21 cellular contexts compared by ENCODE assay signal in genomic region chr13:104043184-104043583, GRCh38.
A peak's percentile ranks its signal among the peaks of the same experiment; 100 is the strongest.
DNase-seq lines count a peak whose midpoint lies in the region; ATAC-seq and TF ChIP-seq lines count a peak whose summit lies in the region.
"Had no signal": no experiment of that assay in that cellular context is flagged by ENCODE, and none has a peak within 500 bp of the region (broad histone marks: within the 10 kb centered on the region; RNA-seq: fewer than 3 reads in every experiment).

No MANE protein-coding gene starts in this region.

- H3K9ac ChIP-seq in colonic mucosa (ENCODE audit: low read depth in 2 of 2, low read length in 2 of 2): no peak overlapping the region

- H3K36me3 ChIP-seq in psoas muscle (ENCODE audit: insufficient read depth in 1 of 2, low read depth in 1 of 2) (no peaks in the 10 kb centered on the region), A673 (ENCODE audit: insufficient read depth, low read length, poor library complexity, severe bottlenecking) (no peaks in the 10 kb centered on the region), colonic mucosa (no peaks in the 10 kb centered on the region)
- H3K36me3 ChIP-seq: MG63, ovary, upper lobe of right lung had no signal

- no peak for TF ChIP-seq CTCF in choroid plexus epithelial cell (conservative IDR thresholded peaks at IDR 0.05; ENCODE audit: low read depth, low read length)
- TF ChIP-seq CTCF in psoas muscle (IDR thresholded peaks at IDR 0.05): no peak
- no peak for TF ChIP-seq CTCF in A673 (conservative IDR thresholded peaks at IDR 0.05; ENCODE audit: low read depth, low read length)
- TF ChIP-seq CTCF in colonic mucosa (IDR thresholded peaks at IDR 0.05): no peak

- ATAC-seq in psoas muscle: no peak
- ATAC-seq: activated T-cell treated with anti-CD3 and anti-CD28 coated beads, Interleukin-2, amount 50 U/mL, for 72 hours; left colon; naive thymus-derived CD8-positive, alpha-beta T cell; upper lobe of right lung had no signal

- CTCF ChIA-PET in A673 (lab: Charles Lee): no interaction called here

- H3K4me1 ChIP-seq in psoas muscle (no peaks in the 10 kb centered on the region), A673 (ENCODE audit: insufficient read depth, low read length, poor library complexity, severe bottlenecking) (no peaks in the 10 kb centered on the region), colonic mucosa (no peaks in the 10 kb centered on the region)
- H3K4me1 ChIP-seq: upper lobe of right lung had no signal

- no peak overlapping the region for H3K27ac ChIP-seq in psoas muscle
- no peak overlapping the region for H3K27ac ChIP-seq in A673 (ENCODE audit: low read depth, low read length, poor library complexity, severe bottlenecking)
- H3K27ac ChIP-seq in colonic mucosa: no peak overlapping the region
- H3K27ac ChIP-seq: ovary, upper lobe of right lung had no signal

- BruUV-seq in A673 (replicated peaks; lab: Mats Ljungman, UMichigan): no TSS peak

- H3K27me3 ChIP-seq in psoas muscle (ENCODE audit: insufficient read depth in 3 of 3, low read length in 2 of 3): no peaks in the 10 kb centered on the region
- H3K27me3 ChIP-seq in A673 (replicated peaks; ENCODE audit: insufficient read depth, low read depth, low read length, poor library complexity): no peaks in the 10 kb centered on the region
- no peaks in the 10 kb centered on the region for H3K27me3 ChIP-seq in colonic mucosa
- H3K27me3 ChIP-seq: MG63, ovary, upper lobe of right lung had no signal

- intact Hi-C loops in psoas muscle (cut with DNase I): no loop called here
- intact Hi-C loops in A673 (cut with micrococcal nuclease; ENCODE audit: unreplicated experiment): no loop called here
- intact Hi-C loops in colonic mucosa (cut with DNase I): no loop called here

- H3K4me3 ChIP-seq in choroid plexus epithelial cell (ENCODE audit: low read depth, low read length) (no peak overlapping the region), psoas muscle (no peak overlapping the region), A673 (ENCODE audit: low read depth, low read length, poor library complexity, severe bottlenecking) (no peak overlapping the region), colonic mucosa (no peak overlapping the region)
- H3K4me3 ChIP-seq: MG63, ovary, upper lobe of right lung had no signal

- H3K9me3 ChIP-seq in psoas muscle (peaks cover 5% of the 10 kb centered on the region), A673 (ENCODE audit: low read depth, low read length, poor library complexity, severe bottlenecking) (no peaks in the 10 kb centered on the region), colonic mucosa (no peaks in the 10 kb centered on the region)
- H3K9me3 ChIP-seq: MG63, ovary, upper lobe of right lung had no signal

- WGBS in psoas muscle, 3 donors: 59 to 77% (median 59%) methylated on average over 2 of the region's 2 CpGs

- POLR2A ChIA-PET in A673 (lab: Charles Lee; ENCODE audit: low non-redundant PET): no interaction called here

- DNase-seq in A172 (ENCODE audit: low spot score) (peak; percentile 5), LHCN-M2 (ENCODE audit: low read depth) (peak; percentile 40), choroid plexus epithelial cell (ENCODE audit: low read depth) (peak; percentile 43), medulla oblongata (ENCODE audit: extremely low spot score) (peak; percentile 21), psoas muscle (no peak), GM19240 (ENCODE audit: insufficient read length, low spot score) (no peak), A673 (ENCODE audit: low spot score) (no peak), colonic mucosa (no peak)
- DNase-seq: ACHN; activated CD4-positive, alpha-beta T cell treated with anti-CD3 and anti-CD28 coated beads for 4 hours; activated naive CD4-positive, alpha-beta T cell treated with anti-CD3 and anti-CD28 coated beads for 36 hours; activated T-cell treated with anti-CD3 and anti-CD28 coated beads, Interleukin-2, amount 50 U/mL, for 72 hours; cerebellar nuclear complex; effector memory CD4-positive, alpha-beta T cell; HCEC 1CT; left colon; MG63; naive thymus-derived CD8-positive, alpha-beta T cell; ovary; T-helper 1 cell; upper lobe of right lung had no signal

Comparison
In these comparisons a context has a peak if more than half of its experiments do, and no peak if none do; other contexts are left out.
1. DNase-seq: peak in A172 (single experiment), LHCN-M2 (single experiment), choroid plexus epithelial cell (single experiment) and medulla oblongata (single experiment); none in psoas muscle (0 of 2), GM19240 (single experiment), A673 (single experiment) and colonic mucosa (single experiment).